In the genomic region with DNA sequence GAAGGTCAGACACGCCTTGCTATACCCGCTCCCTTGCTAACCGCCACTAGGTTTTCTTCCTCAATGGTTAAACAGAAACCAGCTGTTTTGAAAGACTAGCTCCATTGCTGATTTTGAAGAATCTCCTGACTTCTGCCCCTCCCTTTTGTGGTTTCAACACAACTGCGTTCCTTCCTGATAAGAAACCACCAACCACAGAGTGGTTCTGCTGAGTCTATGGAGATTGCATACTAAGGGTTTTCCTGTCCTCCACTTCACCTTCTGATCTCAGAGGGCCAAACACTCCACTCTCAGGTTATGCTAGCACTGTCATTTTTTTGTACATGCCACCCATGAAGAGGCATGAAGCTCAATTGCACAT, we compare ENCODE assay signal across 9 cellular contexts.
DNase-seq lines count a peak whose midpoint lies in the region; ATAC-seq and TF ChIP-seq lines count a peak whose summit lies in the region.
"Had no signal": no experiment of that assay in that cellular context is flagged by ENCODE, and none has a peak within 500 bp of the region (broad histone marks: within the 10 kb centered on the region; RNA-seq: fewer than 3 reads in every experiment).

No MANE protein-coding gene starts in this region.

- H3K4me3 Mint-ChIP-seq in activated naive CD4-positive, alpha-beta T cell treated with anti-CD3 and anti-CD28 coated beads for 36 hours = no peak overlapping the region
- H3K4me3 Mint-ChIP-seq in osteocyte (ENCODE audit: unreplicated experiment) = no peak overlapping the region
- H3K4me3 Mint-ChIP-seq: brain had no signal

- intact Hi-C loops in activated naive CD4-positive, alpha-beta T cell treated with anti-CD3 and anti-CD28 coated beads for 36 hours (cut with micrococcal nuclease) = loop anchor here (1.0 kb wide), 1 partner anchor 20 kb away; no protein-coding TSS in a partner anchor

- DNase-seq in activated naive CD4-positive, alpha-beta T cell treated with anti-CD3 and anti-CD28 coated beads for 36 hours = peak; percentile 51
- no peak for DNase-seq in activated naive CD4-positive, alpha-beta T cell (lab: John Stamatoyannopoulos, UW)
- peak; percentile 95 for DNase-seq in NOMO-1 treated with dmso at 0.1 percent for 144 hours (lab: John Stamatoyannopoulos, UW; ENCODE audit: unreplicated experiment)
- peak; percentile 97 for DNase-seq in choroid plexus epithelial cell (ENCODE audit: low read depth)
- DNase-seq in stimulated activated CD8-positive, alpha-beta memory T cell treated with anti-CD3 and anti-CD28 coated beads, Interleukin-15, amount 100 ng/mL, for 48 hours (ENCODE audit: low read depth in 2 of 2) = peak; percentile 25
- DNase-seq in osteocyte (ENCODE audit: extremely low spot score, unreplicated experiment) = no peak
- no peak for DNase-seq in effector CD4-positive, alpha-beta T cell

- H3K9me3 Mint-ChIP-seq in activated naive CD4-positive, alpha-beta T cell treated with anti-CD3 and anti-CD28 coated beads for 36 hours = no peaks in the 10 kb centered on the region
- peaks cover 11% of the 10 kb centered on the region for H3K9me3 Mint-ChIP-seq in osteocyte (ENCODE audit: unreplicated experiment)

- peaks cover 24% of the 10 kb centered on the region for H3K4me1 Mint-ChIP-seq in activated naive CD4-positive, alpha-beta T cell treated with anti-CD3 and anti-CD28 coated beads for 36 hours (ENCODE audit: low read depth)
- H3K4me1 Mint-ChIP-seq in osteocyte (ENCODE audit: unreplicated experiment) = no peaks in the 10 kb centered on the region
- H3K4me1 Mint-ChIP-seq: brain had no signal

- CTCF ChIA-PET in activated naive CD4-positive, alpha-beta T cell treated with anti-CD3 and anti-CD28 coated beads for 36 hours (lab: Charles Lee) = interaction anchor here (0.8 to 1.2 kb wide), 2 partner anchors 19 to 195 kb away, joined by 3 read pairs; no protein-coding TSS in a partner anchor

- no peaks in the 10 kb centered on the region for H3K36me3 Mint-ChIP-seq in activated naive CD4-positive, alpha-beta T cell treated with anti-CD3 and anti-CD28 coated beads for 36 hours (ENCODE audit: low read depth)
- H3K36me3 Mint-ChIP-seq in osteocyte (ENCODE audit: unreplicated experiment) = no peaks in the 10 kb centered on the region
- H3K36me3 Mint-ChIP-seq: brain had no signal

- H3K27me3 Mint-ChIP-seq in activated naive CD4-positive, alpha-beta T cell treated with anti-CD3 and anti-CD28 coated beads for 36 hours (ENCODE audit: low read depth) = peaks cover 63% of the 10 kb centered on the region
- H3K27me3 Mint-ChIP-seq in osteocyte (ENCODE audit: unreplicated experiment) = peaks cover 6% of the 10 kb centered on the region

- ATAC-seq in HG02938 (IDR thresholded peaks at IDR 0.05; ENCODE audit: unreplicated experiment) = peak; percentile 67

- H3K27ac Mint-ChIP-seq in activated naive CD4-positive, alpha-beta T cell treated with anti-CD3 and anti-CD28 coated beads for 36 hours = no peak overlapping the region
- H3K27ac Mint-ChIP-seq in osteocyte (ENCODE audit: unreplicated experiment) = no peak overlapping the region
- H3K27ac Mint-ChIP-seq: brain had no signal

- TF ChIP-seq CTCF in choroid plexus epithelial cell (conservative IDR thresholded peaks at IDR 0.05; ENCODE audit: low read depth, low read length) (no peak), osteocyte (IDR thresholded peaks at IDR 0.05) (no peak)

- H3K4me3 ChIP-seq in choroid plexus epithelial cell (ENCODE audit: low read depth, low read length) = no peak overlapping the region

Comparison
In these comparisons a context has a peak if more than half of its experiments do, and no peak if none do; other contexts are left out.
1. DNase-seq: peak in activated naive CD4-positive, alpha-beta T cell treated with anti-CD3 and anti-CD28 coated beads for 36 hours (single experiment), NOMO-1 treated with dmso at 0.1 percent for 144 hours (single experiment), choroid plexus epithelial cell (single experiment) and stimulated activated CD8-positive, alpha-beta memory T cell treated with anti-CD3 and anti-CD28 coated beads, Interleukin-15, amount 100 ng/mL, for 48 hours (2 of 2); none in activated naive CD4-positive, alpha-beta T cell (0 of 4), osteocyte (single experiment) and effector CD4-positive, alpha-beta T cell (single experiment).